9 cellular contexts compared by ENCODE assay signal in the genomic region with DNA sequence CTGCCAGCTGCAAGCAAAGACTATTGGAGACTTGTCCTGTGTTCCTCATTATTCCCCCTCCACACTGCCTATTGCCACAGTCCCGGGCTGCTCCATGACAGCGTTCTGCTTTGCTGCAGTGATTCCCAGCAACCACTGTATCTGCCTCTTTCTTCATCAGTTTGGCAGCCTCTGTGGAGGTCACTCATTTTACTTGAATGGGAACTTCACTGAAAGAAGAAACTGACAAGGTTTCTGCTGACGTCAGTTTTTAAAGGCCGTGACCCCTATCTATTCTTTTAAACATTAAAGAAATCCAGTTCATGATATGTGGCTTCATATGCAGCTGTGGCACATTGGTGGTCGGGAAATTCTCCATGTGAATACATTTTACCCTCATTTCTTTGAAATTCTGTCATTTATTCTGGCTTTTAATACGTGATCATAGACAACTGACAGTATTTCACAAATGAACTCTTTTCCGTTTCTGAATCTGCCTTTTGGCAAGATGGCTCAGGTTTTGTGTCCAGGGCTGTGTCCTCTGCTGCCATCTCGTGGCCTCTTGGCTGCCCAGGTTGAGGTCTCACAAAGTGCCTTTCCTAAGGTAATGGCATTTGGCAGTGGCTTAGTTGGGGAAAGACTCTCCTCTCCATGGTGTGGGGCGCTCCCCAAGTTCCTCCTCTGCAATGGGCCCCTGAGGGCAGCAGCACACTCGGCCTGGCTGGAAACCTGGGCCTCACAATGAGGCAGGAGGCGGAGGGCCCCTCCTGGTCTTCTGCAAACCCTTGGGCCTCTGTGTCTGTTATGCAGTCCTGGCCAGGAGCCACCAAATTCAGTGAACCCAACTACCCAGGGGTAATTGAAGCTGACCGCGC. TPM values are rescaled to one million over a fixed set of nuclear protein-coding genes. Genes with fewer than 3 reads are reported as not detected.
DNase-seq lines count a peak whose midpoint lies in the region; ATAC-seq and TF ChIP-seq lines count a peak whose summit lies in the region.
"Had no signal": no experiment of that assay in that cellular context is flagged by ENCODE, and none has a peak within 500 bp of the region (broad histone marks: within the 10 kb centered on the region; RNA-seq: fewer than 3 reads in every experiment).

No MANE protein-coding gene starts in this region.

- TF ChIP-seq POLR2A in suprapubic skin (IDR thresholded peaks at IDR 0.05): no peak

- H3K4me3 ChIP-seq in LNCaP clone FGC (ENCODE audit: low read depth, low read length) (no peak overlapping the region), RWPE2 (ENCODE audit: severe bottlenecking) (no peak overlapping the region), suprapubic skin (no peak overlapping the region)

- no peak for TF ChIP-seq EP300 in suprapubic skin (IDR thresholded peaks at IDR 0.05)

- H3K4me1 ChIP-seq in RWPE2 (ENCODE audit: insufficient read depth, poor library complexity, severe bottlenecking) (peaks cover 35% of the 10 kb centered on the region), foreskin keratinocyte (peaks cover 32% of the 10 kb centered on the region), suprapubic skin (peaks cover 65% of the 10 kb centered on the region)

- H3K27ac ChIP-seq in RWPE2 (ENCODE audit: poor library complexity, severe bottlenecking): peak overlapping the region; percentile 82
- H3K27ac ChIP-seq in foreskin keratinocyte: no peak overlapping the region
- peak overlapping the region; percentile 97 for H3K27ac ChIP-seq in suprapubic skin

- ATAC-seq in RWPE2 (ENCODE audit: low read depth): peak; percentile 28
- ATAC-seq in foreskin keratinocyte: peak; percentile 18

- peak; percentile 94 for TF ChIP-seq CTCF in LNCaP clone FGC (IDR thresholded peaks at IDR 0.05; ENCODE audit: control insufficient read depth, extremely low read depth, insufficient read depth)
- peak; percentile 99 for TF ChIP-seq CTCF in RWPE2 (IDR thresholded peaks at IDR 0.05; ENCODE audit: poor library complexity, severe bottlenecking)
- peak; percentile 93 for TF ChIP-seq CTCF in foreskin keratinocyte (conservative IDR thresholded peaks at IDR 0.05)
- TF ChIP-seq CTCF in suprapubic skin (IDR thresholded peaks at IDR 0.05): peak; percentile 25 to 90

- 11% methylated on average over 10 of the region's 13 CpGs for WGBS in suprapubic skin

- H3K9me3 ChIP-seq in RWPE2 (ENCODE audit: severe bottlenecking): no peaks in the 10 kb centered on the region
- no peaks in the 10 kb centered on the region for H3K9me3 ChIP-seq in suprapubic skin

- DNase-seq in DMS153 (lab: John Stamatoyannopoulos, UW) (peak; percentile 55), LNCaP clone FGC (ENCODE audit: low read depth) (no peak), RWPE2 (ENCODE audit: low spot score) (peak; percentile 78), foreskin keratinocyte (peak in 1 of 2 donors; percentile 59), nucleus accumbens (lab: John Stamatoyannopoulos, UW) (peak in 51 of 56 donors; percentile 14 to 90 (median 57)), suprapubic skin (ENCODE audit: low spot score in 2 of 2) (peak in 1 of 2 donors; percentile 88), epidermal melanocyte (ENCODE audit: insufficient read length, low spot score) (no peak)
- DNase-seq in activated gamma-delta T cell treated with anti-CD3 and anti-CD28 coated beads, Interleukin-2, amount 50 U/mL, for 16 hours (ENCODE audit: low read depth): peak; percentile 66

- H3K27me3 ChIP-seq in RWPE2 (ENCODE audit: insufficient read depth, poor library complexity, severe bottlenecking) (no peaks in the 10 kb centered on the region), foreskin keratinocyte (no peaks in the 10 kb centered on the region), suprapubic skin (no peaks in the 10 kb centered on the region)

- H3K36me3 ChIP-seq in RWPE2 (ENCODE audit: low read depth) (no peaks in the 10 kb centered on the region), suprapubic skin (no peaks in the 10 kb centered on the region)

RNA-seq across cellular contexts. Expression of a gene that starts 5.9 kb away (rescaled TPM):
- 0.34 and 0.42 TPM in 2 replicates for total RNA-seq in foreskin keratinocyte
- polyA plus RNA-seq in foreskin keratinocyte: 1.2 and 1.4 TPM in 2 replicates
- total RNA-seq in suprapubic skin: 1 to 10 TPM in 1 of 4 donors, under 1 TPM in 2, not detected in 1; 0.53 to 2.0 (median 0.83) TPM

RNA-seq across cellular contexts. Expression of a gene that starts 8.3 kb away (rescaled TPM):
- total RNA-seq in foreskin keratinocyte (51.9 and 52.0 TPM in 2 replicates), suprapubic skin (10 to 100 TPM; 44.2 to 70.0 (median 56.7) TPM)
- polyA plus RNA-seq in foreskin keratinocyte: 56.9 and 62.5 TPM in 2 replicates

RNA-seq across cellular contexts. Expression of a gene that starts 36.6 kb away (rescaled TPM):
- total RNA-seq in foreskin keratinocyte (13.6 and 20.7 TPM in 2 replicates), suprapubic skin (10 to 100 TPM; 14.4 to 22.8 (median 17.6) TPM)
- polyA plus RNA-seq in foreskin keratinocyte: 10.2 and 17.6 TPM in 2 replicates

RNA-seq across cellular contexts. Expression of a gene that starts 49.1 kb away (rescaled TPM):
- total RNA-seq in foreskin keratinocyte (not detected in 2 replicates), suprapubic skin (not detected)
- polyA plus RNA-seq in foreskin keratinocyte: not detected in 2 replicates
- polyA plus RNA-seq: adipose tissue had no signal

RNA-seq across cellular contexts. Expression of a gene that starts 49.1 kb away (rescaled TPM):
- total RNA-seq in foreskin keratinocyte: not detected in 2 replicates
- not detected in 2 replicates for polyA plus RNA-seq in foreskin keratinocyte
- total RNA-seq in suprapubic skin: not detected
- polyA plus RNA-seq: adipose tissue had no signal

Comparison
In these comparisons a context has a peak if more than half of its experiments do, and no peak if none do; other contexts are left out.
1. DNase-seq: peak in DMS153 (single experiment), RWPE2 (single experiment), activated gamma-delta T cell treated with anti-CD3 and anti-CD28 coated beads, Interleukin-2, amount 50 U/mL, for 16 hours (single experiment) and nucleus accumbens (51 of 56); none in LNCaP clone FGC (single experiment) and epidermal melanocyte (single experiment).
2. Peak in every context shown above with its lines, with median percentiles within 50 percentile points of each other: CTCF ChIP-seq.